26 cellular contexts compared by ENCODE assay signal in the genomic region with DNA sequence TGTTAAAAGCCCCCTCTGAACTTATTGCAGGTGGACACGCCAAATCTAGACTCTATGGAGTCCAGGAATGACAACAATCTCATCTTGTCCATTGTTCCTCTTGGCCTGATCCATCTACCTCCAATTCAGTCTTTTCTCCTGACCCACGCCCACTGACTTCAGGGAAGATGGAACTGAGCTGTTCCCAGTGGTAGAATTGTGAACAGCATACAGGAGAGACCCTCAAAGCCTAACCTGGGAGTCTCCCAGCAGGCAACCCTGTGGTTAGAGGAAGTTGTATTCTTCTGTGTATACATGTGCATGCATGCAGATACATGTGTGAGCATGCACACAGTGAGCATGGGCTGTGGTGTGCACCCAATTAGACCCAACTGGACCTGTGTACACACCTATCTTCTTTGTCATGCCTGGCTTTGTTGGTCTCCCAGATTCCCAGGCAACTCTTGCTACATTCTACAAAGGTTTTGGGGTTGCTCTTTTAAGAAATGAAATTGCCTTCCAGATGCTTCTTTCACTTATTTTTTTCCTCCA.
DNase-seq lines count a peak whose midpoint lies in the region; ATAC-seq and TF ChIP-seq lines count a peak whose summit lies in the region.
"Had no signal": no experiment of that assay in that cellular context is flagged by ENCODE, and none has a peak within 500 bp of the region (broad histone marks: within the 10 kb centered on the region; RNA-seq: fewer than 3 reads in every experiment).

No MANE protein-coding gene starts in this region.

- ATAC-seq in HG02642 (IDR thresholded peaks at IDR 0.05; ENCODE audit: poor library complexity, unreplicated experiment) = no peak
- no peak for ATAC-seq in HG02763 (IDR thresholded peaks at IDR 0.05; ENCODE audit: unreplicated experiment)
- ATAC-seq: CD8-positive, alpha-beta T cell; effector memory CD8-positive, alpha-beta T cell; naive thymus-derived CD8-positive, alpha-beta T cell; stimulated activated naive CD8-positive, alpha-beta T cell treated with anti-CD3 and anti-CD28 coated beads, Interleukin-15, Interleukin-2, amounts not matched to agents 100 U/mL and 50 U/mL, for 24 hours had no signal

- H3K27me3 ChIP-seq in endodermal cell (ENCODE audit: control insufficient read depth, insufficient read depth, low read length, poor library complexity, severe bottlenecking) = no peaks in the 10 kb centered on the region
- H3K27me3 ChIP-seq: colonic mucosa, thyroid gland had no signal

- H3K9ac ChIP-seq in endodermal cell (ENCODE audit: extremely low read depth, low read length, poor library complexity, severe bottlenecking) = no peak overlapping the region

- H3K27ac Mint-ChIP-seq in endodermal cell (no peak overlapping the region), progenitor cell of endocrine pancreas (no peak overlapping the region)
- H3K27ac Mint-ChIP-seq: brain; CD8-positive, alpha-beta T cell; effector memory CD8-positive, alpha-beta T cell; mesothelial cell of epicardium; naive thymus-derived CD8-positive, alpha-beta T cell had no signal

- no peaks in the 10 kb centered on the region for H3K36me3 ChIP-seq in endodermal cell (ENCODE audit: control insufficient read depth, insufficient read depth, low read length)
- H3K36me3 ChIP-seq: colonic mucosa, left ventricle myocardium inferior, thyroid gland had no signal

- TF ChIP-seq CTCF in endodermal cell (conservative IDR thresholded peaks at IDR 0.05) = peak; percentile 54
- TF ChIP-seq CTCF in progenitor cell of endocrine pancreas (IDR thresholded peaks at IDR 0.05; ENCODE audit: unreplicated experiment) = peak; percentile 16

- no peak overlapping the region for H3K4me3 ChIP-seq in endodermal cell (ENCODE audit: low read length)
- H3K4me3 ChIP-seq: colonic mucosa, left ventricle myocardium inferior, thyroid gland had no signal

- 82 to 100% methylated on average over 1 to 2 of the region's 2 CpGs for WGBS in endodermal cell (ENCODE audit: insufficient coverage in 1 of 2, insufficient read length in 1 of 2), 2 experiments

- H3K9me3 Mint-ChIP-seq in endodermal cell (no peaks in the 10 kb centered on the region), progenitor cell of endocrine pancreas (ENCODE audit: low read depth) (no peaks in the 10 kb centered on the region)
- H3K9me3 Mint-ChIP-seq: brain; CD8-positive, alpha-beta T cell; effector memory CD8-positive, alpha-beta T cell; mesothelial cell of epicardium; naive thymus-derived CD8-positive, alpha-beta T cell had no signal

- H3K36me3 Mint-ChIP-seq in endodermal cell (ENCODE audit: low read depth) (no peaks in the 10 kb centered on the region), progenitor cell of endocrine pancreas (ENCODE audit: insufficient read depth) (no peaks in the 10 kb centered on the region)
- H3K36me3 Mint-ChIP-seq: brain; CD8-positive, alpha-beta T cell; mesothelial cell of epicardium; naive thymus-derived CD8-positive, alpha-beta T cell had no signal

- peaks cover 1% of the 10 kb centered on the region for H3K27me3 Mint-ChIP-seq in endodermal cell (ENCODE audit: insufficient read depth)
- peaks cover 8% of the 10 kb centered on the region for H3K27me3 Mint-ChIP-seq in progenitor cell of endocrine pancreas
- H3K27me3 Mint-ChIP-seq: brain had no signal

- H3K4me1 Mint-ChIP-seq in endodermal cell = no peaks in the 10 kb centered on the region
- H3K4me1 Mint-ChIP-seq in progenitor cell of endocrine pancreas (ENCODE audit: low read depth) = no peaks in the 10 kb centered on the region

- DNase-seq in DMS 273 (lab: John Stamatoyannopoulos, UW; ENCODE audit: unreplicated experiment) = peak; percentile 10
- DNase-seq in DMS 273 treated with DMSO at 0.1 percent for 48 hours (lab: John Stamatoyannopoulos, UW) = no peak
- peak; percentile 44 for DNase-seq in NCI-H146 (lab: John Stamatoyannopoulos, UW)
- DNase-seq in endodermal cell = no peak
- DNase-seq in progenitor cell of endocrine pancreas (ENCODE audit: low spot score, unreplicated experiment) = no peak
- no peak for DNase-seq in NCI-H510A (lab: John Stamatoyannopoulos, UW)
- DNase-seq: activated CD4-positive, alpha-beta T cell treated with anti-CD3 and anti-CD28 coated beads, Interleukin-2, amount 50 U/mL, for 4 hours; activated naive CD4-positive, alpha-beta T cell treated with Interleukin-2 at 50 U/mL for 16 hours; CD8-positive, alpha-beta T cell; colonic mucosa; effector memory CD8-positive, alpha-beta T cell; Kasumi-1; left ventricle myocardium inferior; naive thymus-derived CD8-positive, alpha-beta T cell; NCI-H187; NCI-H2171; NCI-H526 treated with DMSO at 0.1 percent for 48 hours; RPMI8226; stimulated activated naive CD8-positive, alpha-beta T cell treated with anti-CD3 and anti-CD28 coated beads, Interleukin-15, Interleukin-2, amounts not matched to agents 100 U/mL and 50 U/mL, for 24 hours; T-helper 1 cell; thyroid gland had no signal

- H3K9me3 ChIP-seq in endodermal cell (ENCODE audit: control insufficient read depth, low read length) = no peaks in the 10 kb centered on the region
- H3K9me3 ChIP-seq: colonic mucosa, left ventricle myocardium inferior, thyroid gland had no signal

- no peak overlapping the region for H3K27ac ChIP-seq in endodermal cell (ENCODE audit: low read depth, low read length)
- H3K27ac ChIP-seq: 22Rv1, colonic mucosa, left ventricle myocardium inferior, thyroid gland had no signal

- H3K4me1 ChIP-seq in endodermal cell (ENCODE audit: control insufficient read depth, insufficient read depth, low read length) = no peaks in the 10 kb centered on the region
- H3K4me1 ChIP-seq: colonic mucosa had no signal

- H3K4me3 Mint-ChIP-seq in endodermal cell (no peak overlapping the region), progenitor cell of endocrine pancreas (ENCODE audit: low read depth) (no peak overlapping the region)
- H3K4me3 Mint-ChIP-seq: brain; CD8-positive, alpha-beta T cell; effector memory CD8-positive, alpha-beta T cell; mesothelial cell of epicardium; naive thymus-derived CD8-positive, alpha-beta T cell had no signal

Comparison
In these comparisons a context has a peak if more than half of its experiments do, and no peak if none do; other contexts are left out.
1. DNase-seq: peak in DMS 273 (single experiment) and NCI-H146 (single experiment); none in DMS 273 treated with DMSO at 0.1 percent for 48 hours (single experiment), endodermal cell (single experiment), progenitor cell of endocrine pancreas (single experiment) and NCI-H510A (single experiment).